ENCODE assay signal across 9 cellular contexts in the genomic region with DNA sequence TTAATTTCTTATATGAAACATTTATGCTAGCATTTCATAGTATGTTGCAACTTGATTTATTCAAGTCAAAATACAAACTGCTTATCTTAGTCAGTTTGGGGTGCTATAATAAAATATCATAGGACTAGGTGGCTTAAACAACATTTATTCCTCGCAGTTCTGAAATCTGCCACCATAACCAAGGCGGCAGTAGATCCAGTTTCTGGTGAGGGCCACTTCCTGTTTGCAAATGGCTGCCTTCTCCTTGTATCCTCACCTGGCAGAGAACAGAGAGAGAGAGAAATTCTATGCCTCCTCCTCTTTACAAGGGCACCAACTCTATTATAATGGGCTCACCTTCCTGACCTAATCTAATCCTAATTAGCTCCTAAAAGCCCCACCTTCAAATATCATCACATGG.
DNase-seq lines count a peak whose midpoint lies in the region; ATAC-seq and TF ChIP-seq lines count a peak whose summit lies in the region.
"Had no signal": no experiment of that assay in that cellular context is flagged by ENCODE, and none has a peak within 500 bp of the region (broad histone marks: within the 10 kb centered on the region; RNA-seq: fewer than 3 reads in every experiment).

No MANE protein-coding gene starts in this region.

- H3K27ac Mint-ChIP-seq in chondrocyte (ENCODE audit: unreplicated experiment) = no peak overlapping the region

- no peaks in the 10 kb centered on the region for H3K9me3 ChIP-seq in MG63

- ATAC-seq in GM21360 (IDR thresholded peaks at IDR 0.05; ENCODE audit: unreplicated experiment) = peak; percentile 81

- DNase-seq in DMS53 (lab: John Stamatoyannopoulos, UW) = peak; percentile 79
- peak; percentile 7 for DNase-seq in MG63
- no peak for DNase-seq in chondrocyte (ENCODE audit: low spot score)
- DNase-seq in activated naive CD4-positive, alpha-beta T cell (lab: John Stamatoyannopoulos, UW) = no peak
- no peak for DNase-seq in UCSD-AML1 (lab: John Stamatoyannopoulos, UW; ENCODE audit: unreplicated experiment)
- no peak for DNase-seq in NCI-H226
- no peak for DNase-seq in lower leg skin (ENCODE audit: low spot score in 2 of 2)
- DNase-seq: activated CD4-positive, CD25-positive, alpha-beta regulatory T cell treated with anti-CD3 and anti-CD28 coated beads, Interleukin-2, amount 50 U/mL, for 72 hours had no signal

- no peaks in the 10 kb centered on the region for H3K27me3 ChIP-seq in MG63

- H3K4me1 Mint-ChIP-seq in chondrocyte (ENCODE audit: low read depth) = no peaks in the 10 kb centered on the region

- intact Hi-C loops in lower leg skin (cut with DNase I; ENCODE audit: low total_unique reads) = no loop called here

- TF ChIP-seq CTCF in chondrocyte (IDR thresholded peaks at IDR 0.05) = peak; percentile 35
- TF ChIP-seq CTCF in lower leg skin (IDR thresholded peaks at IDR 0.05) = no peak

- no peak overlapping the region for H3K4me3 Mint-ChIP-seq in chondrocyte (ENCODE audit: unreplicated experiment)

- TF ChIP-seq POLR2A in lower leg skin (IDR thresholded peaks at IDR 0.05) = no peak

- 98 to 99% methylated on average over 2 of the region's 2 CpGs for WGBS in lower leg skin, 2 donors

- H3K36me3 ChIP-seq in MG63 = no peaks in the 10 kb centered on the region

- no peak overlapping the region for H3K4me3 ChIP-seq in MG63
- H3K4me3 ChIP-seq in lower leg skin (ENCODE audit: low read depth, poor library complexity, severe bottlenecking) = no peak overlapping the region

- no peaks in the 10 kb centered on the region for H3K27me3 Mint-ChIP-seq in chondrocyte (ENCODE audit: low read depth)

- H3K9me3 Mint-ChIP-seq in chondrocyte (ENCODE audit: low read depth) = no peaks in the 10 kb centered on the region

- no peaks in the 10 kb centered on the region for H3K36me3 Mint-ChIP-seq in chondrocyte (ENCODE audit: low read depth)

Comparison
In these comparisons a context has a peak if more than half of its experiments do, and no peak if none do; other contexts are left out.
1. DNase-seq: peak in DMS53 (single experiment) and MG63 (single experiment); none in chondrocyte (single experiment), activated naive CD4-positive, alpha-beta T cell (0 of 4), UCSD-AML1 (single experiment), NCI-H226 (single experiment) and lower leg skin (0 of 2).